Comparison of ENCODE assay signal across 9 cellular contexts in the genomic region with DNA sequence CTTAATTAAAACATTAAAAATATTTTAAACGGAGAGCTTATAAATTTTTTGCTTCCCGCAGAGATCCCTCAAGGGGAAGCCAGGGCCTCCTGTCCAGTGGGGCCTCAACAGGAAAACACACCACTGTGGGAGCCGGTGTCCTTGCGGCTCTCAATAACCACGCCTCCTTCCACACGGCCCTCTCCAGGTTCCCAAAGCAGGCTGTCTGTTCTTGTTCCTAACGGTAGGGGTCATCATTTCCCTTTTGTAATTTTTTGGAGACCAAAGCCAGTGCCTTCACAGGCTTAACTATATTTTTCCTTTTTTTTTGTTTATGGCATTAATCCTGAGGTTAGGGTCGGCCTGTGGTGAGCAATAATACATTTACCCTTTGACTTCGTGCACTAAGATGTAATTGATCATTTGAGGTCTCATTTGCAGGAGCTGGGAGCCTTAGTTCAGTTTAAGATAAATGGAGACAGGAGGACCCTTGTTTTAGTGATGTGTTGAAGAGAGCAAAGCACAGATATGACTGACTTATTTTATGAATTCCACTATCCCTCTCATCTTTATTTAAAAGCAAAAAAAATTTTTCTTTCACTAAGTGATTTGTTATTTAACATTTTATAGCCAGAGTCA.
DNase-seq lines count a peak whose midpoint lies in the region; ATAC-seq, FAIRE-seq and TF ChIP-seq lines count a peak whose summit lies in the region.
"Had no signal": no experiment of that assay in that cellular context is flagged by ENCODE, and none has a peak within 500 bp of the region (broad histone marks: within the 10 kb centered on the region; RNA-seq: fewer than 3 reads in every experiment).

No MANE protein-coding gene starts in this region.

- TF ChIP-seq CTCF in OCI-LY7 (conservative IDR thresholded peaks at IDR 0.05; ENCODE audit: low read length) (peak; percentile 86), K562 (IDR thresholded peaks at IDR 0.05 in 2 of 3, conservative IDR thresholded peaks at IDR 0.05 in 1 of 3; ENCODE audit: insufficient read depth in 2 of 3, low read depth in 1 of 3, low read length in 3 of 3) (peak; percentile 66 to 85 (median 72))

- H3K9me3 ChIP-seq in Karpas-422 (ENCODE audit: low read length) (no peaks in the 10 kb centered on the region), OCI-LY7 (ENCODE audit: low read length) (no peaks in the 10 kb centered on the region), K562 (replicated peaks; ENCODE audit: control insufficient read depth, insufficient read depth, low read depth, low read length) (no peaks in the 10 kb centered on the region)

- H3K9me2 ChIP-seq in Karpas-422 (replicated peaks; ENCODE audit: insufficient read depth, low read length) (no peaks in the 10 kb centered on the region), OCI-LY7 (ENCODE audit: insufficient read depth, low read length) (no peaks in the 10 kb centered on the region)

- FAIRE-seq in G401.6 (lab: Jason Lieb, UNC) (peak; percentile 90), K562 (lab: Jason Lieb, UNC) (peak; percentile 95)
- FAIRE-seq: colon had no signal

- H3K4me1 ChIP-seq in Karpas-422 (ENCODE audit: low read length) (no peaks in the 10 kb centered on the region), OCI-LY7 (ENCODE audit: insufficient read depth, low read length, poor library complexity, severe bottlenecking) (no peaks in the 10 kb centered on the region), K562 (replicated peaks in 1 of 2; ENCODE audit: control insufficient read depth in 2 of 2, insufficient read depth in 2 of 2, low read length in 2 of 2) (no peaks in the 10 kb centered on the region)

- in situ Hi-C loops in K562 (cut with MboI): no loop called here

- H3K36me3 ChIP-seq in Karpas-422 (ENCODE audit: insufficient read depth, low read length): no peaks in the 10 kb centered on the region
- no peaks in the 10 kb centered on the region for H3K36me3 ChIP-seq in OCI-LY7 (ENCODE audit: insufficient read depth, low read length)
- H3K36me3 ChIP-seq in K562 (ENCODE audit: control insufficient read depth, insufficient read depth, low read length): no peaks in the 10 kb centered on the region

- BruUV-seq in OCI-LY7 (replicated peaks; lab: Mats Ljungman, UMichigan): no TSS peak
- no TSS peak for BruUV-seq in K562 (replicated peaks; lab: Mats Ljungman, UMichigan)

- DNase-seq in Karpas-422 (peak; percentile 89), OCI-LY7 (ENCODE audit: low spot score) (peak; percentile 68), K562 (ENCODE audit: extremely low read depth in 1 of 4, low spot score in 3 of 4) (peak; percentile 71 to 81 (median 76)), iPS-NIHi11 (ENCODE audit: low spot score) (peak; percentile 89)
- peak; percentile 19 to 42 for DNase-seq in stimulated activated CD4-positive, alpha-beta T cell treated with anti-CD3 and anti-CD28 coated beads, Interleukin-2, amount 100 ng/mL, for 24 hours

- H3K27me3 ChIP-seq in Karpas-422 (ENCODE audit: low read length) (no peaks in the 10 kb centered on the region), K562 (ENCODE audit: control insufficient read depth in 2 of 2, insufficient read depth in 2 of 2, low read length in 2 of 2) (peaks cover 0 to 5% of the 10 kb centered on the region in 2 experiments; a peak in 1 of 5 replicates)

- H3K27ac ChIP-seq in Karpas-422 (ENCODE audit: low read length) (no peak overlapping the region), OCI-LY7 (ENCODE audit: low read depth, low read length, poor library complexity, severe bottlenecking) (no peak overlapping the region), K562 (ENCODE audit: extremely low read depth, low read depth, low read length) (no peak overlapping the region)

- POLR2A ChIA-PET in OCI-LY7 (lab: Charles Lee) (no interaction called here), K562 (lab: Yijun Ruan, JAX) (interaction anchor here (0.7 to 0.8 kb wide), 2 partner anchors 166 to 665 kb away, joined by 3 read pairs; no protein-coding TSS in a partner anchor)

- TF ChIP-seq EP300 in K562 (IDR thresholded peaks at IDR 0.05; ENCODE audit: low read length): no peak

- WGBS in K562 (ENCODE audit: insufficient coverage, low coverage, missing lambda C conversion rate): 0% methylated on average over 9 of the region's 9 CpGs

- H3K4me3 ChIP-seq in Karpas-422 (ENCODE audit: low read length): no peak overlapping the region
- H3K4me3 ChIP-seq in OCI-LY7 (ENCODE audit: low read depth, low read length, poor library complexity, severe bottlenecking): no peak overlapping the region
- H3K4me3 ChIP-seq in K562: no peak overlapping the region

- H3K4me2 ChIP-seq in Karpas-422 (ENCODE audit: low read depth, low read length, poor library complexity, severe bottlenecking) (no peak overlapping the region), OCI-LY7 (ENCODE audit: low read length) (no peak overlapping the region), K562 (ENCODE audit: insufficient read depth, low read length) (no peak overlapping the region)

- H2AFZ ChIP-seq in Karpas-422 (ENCODE audit: low read length) (no peak overlapping the region), OCI-LY7 (ENCODE audit: low read length) (no peak overlapping the region), K562 (ENCODE audit: low read depth, low read length) (no peak overlapping the region)

- no peak overlapping the region for H3K9ac ChIP-seq in Karpas-422 (ENCODE audit: low read length)
- H3K9ac ChIP-seq in K562 (ENCODE audit: insufficient read depth in 1 of 2, low read depth in 2 of 2, low read length in 2 of 2): no peak overlapping the region

- peak; percentile 95 for ATAC-seq in GM21619 (IDR thresholded peaks at IDR 0.05; ENCODE audit: unreplicated experiment)
- peak; percentile 100 for ATAC-seq in K562
- no peak for ATAC-seq in GM19452 (IDR thresholded peaks at IDR 0.05; ENCODE audit: unreplicated experiment)

- TF ChIP-seq RAD21 in K562 (CRISPR knock-in tag; conservative IDR thresholded peaks at IDR 0.05 in 1 of 2, IDR thresholded peaks at IDR 0.05 in 1 of 2): peak; percentile 48 to 68

- intact Hi-C loops in OCI-LY7 (cut with micrococcal nuclease; ENCODE audit: unreplicated experiment): loop anchor here (2.0 kb wide), 1 partner anchor 665 kb away; no protein-coding TSS in a partner anchor
- intact Hi-C loops in K562 (cut with micrococcal nuclease): loop anchor here (1.0 to 5.0 kb wide), 2 partner anchors 595 to 663 kb away; a partner anchor contains a TSS

- H3K79me2 ChIP-seq in Karpas-422 (ENCODE audit: low read length): no peaks in the 10 kb centered on the region
- no peaks in the 10 kb centered on the region for H3K79me2 ChIP-seq in OCI-LY7 (ENCODE audit: insufficient read depth, low read depth, low read length)
- no peaks in the 10 kb centered on the region for H3K79me2 ChIP-seq in K562 (ENCODE audit: control insufficient read depth, insufficient read depth, low read length)

- TF ChIP-seq POLR2A in K562 (conservative IDR thresholded peaks at IDR 0.05): no peak

- CTCF ChIA-PET in OCI-LY7 (lab: Charles Lee; ENCODE audit: unreplicated experiment): no interaction called here
- CTCF ChIA-PET in K562 (lab: Yijun Ruan, JAX; ENCODE audit: low intra/inter-chr PET ratio): interaction anchor here (0.7 to 2.1 kb wide), 3 partner anchors 497 to 665 kb away, joined by 3 to 11 read pairs (median 4); no protein-coding TSS in a partner anchor

- no peaks in the 10 kb centered on the region for H4K20me1 ChIP-seq in Karpas-422 (ENCODE audit: insufficient read depth, low read depth, low read length)
- 0 out of 2 replicates have a peak, but pooled peaks cover 4% of the 10 kb centered on the region for H4K20me1 ChIP-seq in OCI-LY7 (ENCODE audit: insufficient read depth, low read length)
- no peaks in the 10 kb centered on the region for H4K20me1 ChIP-seq in K562 (replicated peaks; ENCODE audit: control insufficient read depth, insufficient read depth, low read length)

- no peaks in the 10 kb centered on the region for H3K9me1 ChIP-seq in K562 (ENCODE audit: control insufficient read depth, insufficient read depth, low read length)

TF ChIP-seq in K562, 482 proteins besides CTCF, POLR2A, EP300 and RAD21:
- TF ChIP-seq ZNF263 (CRISPR knock-in tag; IDR thresholded peaks at IDR 0.05; ENCODE audit: borderline replicate concordance): peak; percentile 65; the same call in 1 of the 2 replicates
- no peak for TF ChIP-seq NR2C2 (CRISPR knock-in tag; IDR thresholded peaks at IDR 0.05)
- TF ChIP-seq NR2C2 (tag; IDR thresholded peaks at IDR 0.05): no peak
- TF ChIP-seq, protein P1, sequence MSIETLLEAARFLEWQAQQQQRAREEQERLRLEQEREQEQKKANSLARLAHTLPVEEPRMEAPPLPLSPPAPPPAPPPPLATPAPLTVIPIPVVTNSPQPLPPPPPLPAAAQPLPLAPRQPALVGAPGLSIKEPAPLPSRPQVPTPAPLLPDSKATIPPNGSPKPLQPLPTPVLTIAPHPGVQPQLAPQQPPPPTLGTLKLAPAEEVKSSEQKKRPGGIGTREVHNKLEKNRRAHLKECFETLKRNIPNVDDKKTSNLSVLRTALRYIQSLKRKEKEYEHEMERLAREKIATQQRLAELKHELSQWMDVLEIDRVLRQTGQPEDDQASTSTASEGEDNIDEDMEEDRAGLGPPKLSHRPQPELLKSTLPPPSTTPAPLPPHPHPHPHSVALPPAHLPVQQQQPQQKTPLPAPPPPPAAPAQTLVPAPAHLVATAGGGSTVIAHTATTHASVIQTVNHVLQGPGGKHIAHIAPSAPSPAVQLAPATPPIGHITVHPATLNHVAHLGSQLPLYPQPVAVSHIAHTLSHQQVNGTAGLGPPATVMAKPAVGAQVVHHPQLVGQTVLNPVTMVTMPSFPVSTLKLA (conservative IDR thresholded peaks at IDR 0.05): 0 out of 4 replicates have a peak, but pooled peaks of 1 of the 2 experiments have one; percentile 16
- TF ChIP-seq, protein P2, sequence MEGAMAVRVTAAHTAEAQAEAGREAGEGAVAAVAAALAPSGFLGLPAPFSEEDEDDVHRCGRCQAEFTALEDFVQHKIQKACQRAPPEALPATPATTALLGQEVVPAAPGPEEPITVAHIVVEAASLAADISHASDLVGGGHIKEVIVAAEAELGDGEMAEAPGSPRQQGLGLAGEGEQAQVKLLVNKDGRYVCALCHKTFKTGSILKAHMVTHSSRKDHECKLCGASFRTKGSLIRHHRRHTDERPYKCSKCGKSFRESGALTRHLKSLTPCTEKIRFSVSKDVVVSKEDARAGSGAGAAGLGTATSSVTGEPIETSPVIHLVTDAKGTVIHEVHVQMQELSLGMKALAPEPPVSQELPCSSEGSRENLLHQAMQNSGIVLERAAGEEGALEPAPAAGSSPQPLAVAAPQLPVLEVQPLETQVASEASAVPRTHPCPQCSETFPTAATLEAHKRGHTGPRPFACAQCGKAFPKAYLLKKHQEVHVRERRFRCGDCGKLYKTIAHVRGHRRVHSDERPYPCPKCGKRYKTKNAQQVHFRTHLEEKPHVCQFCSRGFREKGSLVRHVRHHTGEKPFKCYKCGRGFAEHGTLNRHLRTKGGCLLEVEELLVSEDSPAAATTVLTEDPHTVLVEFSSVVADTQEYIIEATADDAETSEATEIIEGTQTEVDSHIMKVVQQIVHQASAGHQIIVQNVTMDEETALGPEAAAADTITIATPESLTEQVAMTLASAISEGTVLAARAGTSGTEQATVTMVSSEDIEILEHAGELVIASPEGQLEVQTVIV (CRISPR knock-in tag; IDR thresholded peaks at IDR 0.05; ENCODE audit: borderline replicate concordance): no peak
- TF ChIP-seq NFYB (IDR thresholded peaks at IDR 0.05; ENCODE audit: extremely low read depth, insufficient read length): no peak
- peak; percentile 37; the same call in 1 of the 2 replicates for TF ChIP-seq SMC3 (conservative IDR thresholded peaks at IDR 0.05; ENCODE audit: insufficient read depth, low read depth, low read length)

Comparison
In these comparisons a context has a peak if more than half of its experiments do, and no peak if none do; other contexts are left out.
1. DNase-seq: peak in every context shown above with its lines; median percentile 89 in Karpas-422; 89 in iPS-NIHi11; 76 in K562; 68 in OCI-LY7; 30 in stimulated activated CD4-positive, alpha-beta T cell treated with anti-CD3 and anti-CD28 coated beads, Interleukin-2, amount 100 ng/mL, for 24 hours.